In the genomic region with DNA sequence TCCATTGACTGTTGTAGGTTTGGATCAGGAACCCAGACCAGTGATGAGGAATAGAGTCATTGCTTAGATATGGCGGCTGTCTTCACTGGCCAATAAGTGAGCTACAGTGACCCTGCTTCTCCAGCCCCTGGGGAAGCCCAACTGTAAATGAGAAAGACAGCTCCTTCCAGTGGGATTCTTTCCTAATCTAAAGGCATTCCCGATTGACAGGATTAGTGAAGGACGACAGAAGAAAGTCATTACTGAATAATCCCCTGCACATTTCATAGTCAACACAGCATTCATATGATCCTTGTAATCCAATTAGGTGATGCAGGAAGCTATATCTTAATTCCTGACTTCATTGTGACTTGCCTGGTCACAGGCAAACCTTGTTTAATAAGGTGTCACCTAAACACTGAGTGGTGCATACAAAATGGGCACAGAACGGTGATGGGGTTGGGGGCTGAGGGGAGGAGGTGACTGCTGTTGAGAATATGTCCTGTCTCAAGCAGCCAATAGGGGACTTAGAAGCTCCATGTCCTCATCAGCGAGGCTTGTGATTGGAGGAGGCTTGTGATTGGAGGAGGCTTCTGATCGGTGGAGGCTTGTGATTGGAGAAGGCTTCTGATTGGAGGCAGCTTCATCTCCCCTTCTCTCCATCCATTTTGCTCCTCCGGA, we compare ENCODE assay signal across 2 cellular contexts.
TF ChIP-seq lines count a peak whose summit lies in the region.

No MANE protein-coding gene starts in this region.

TF ChIP-seq in SK-N-SH treated with all-trans-retinoic acid at 6 μM for 48 hours, 23 proteins besides CTCF, POLR2A, EP300 and RAD21 (continues in another document):
- TF ChIP-seq, protein P1, sequence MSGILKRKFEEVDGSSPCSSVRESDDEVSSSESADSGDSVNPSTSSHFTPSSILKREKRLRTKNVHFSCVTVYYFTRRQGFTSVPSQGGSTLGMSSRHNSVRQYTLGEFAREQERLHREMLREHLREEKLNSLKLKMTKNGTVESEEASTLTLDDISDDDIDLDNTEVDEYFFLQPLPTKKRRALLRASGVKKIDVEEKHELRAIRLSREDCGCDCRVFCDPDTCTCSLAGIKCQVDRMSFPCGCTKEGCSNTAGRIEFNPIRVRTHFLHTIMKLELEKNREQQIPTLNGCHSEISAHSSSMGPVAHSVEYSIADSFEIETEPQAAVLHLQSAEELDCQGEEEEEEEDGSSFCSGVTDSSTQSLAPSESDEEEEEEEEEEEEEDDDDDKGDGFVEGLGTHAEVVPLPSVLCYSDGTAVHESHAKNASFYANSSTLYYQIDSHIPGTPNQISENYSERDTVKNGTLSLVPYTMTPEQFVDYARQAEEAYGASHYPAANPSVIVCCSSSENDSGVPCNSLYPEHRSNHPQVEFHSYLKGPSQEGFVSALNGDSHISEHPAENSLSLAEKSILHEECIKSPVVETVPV (CRISPR knock-in tag; IDR thresholded peaks at IDR 0.05): no peak
- no peak for TF ChIP-seq ZFP30 (CRISPR knock-in tag; IDR thresholded peaks at IDR 0.05)
- no peak for TF ChIP-seq ZFP3 (CRISPR knock-in tag; IDR thresholded peaks at IDR 0.05)
- TF ChIP-seq BACH2 (CRISPR knock-in tag; IDR thresholded peaks at IDR 0.05; ENCODE audit: borderline replicate concordance): no peak
- TF ChIP-seq RARB (CRISPR knock-in tag; IDR thresholded peaks at IDR 0.05): no peak
- TF ChIP-seq ISL1 (CRISPR knock-in tag; IDR thresholded peaks at IDR 0.05): no peak
- TF ChIP-seq ESRRG (CRISPR knock-in tag; IDR thresholded peaks at IDR 0.05): no peak
- TF ChIP-seq ARNTL (CRISPR knock-in tag; IDR thresholded peaks at IDR 0.05; ENCODE audit: borderline replicate concordance, low read depth): no peak
- TF ChIP-seq PPARA (CRISPR knock-in tag; IDR thresholded peaks at IDR 0.05; ENCODE audit: borderline replicate concordance): no peak
- TF ChIP-seq OSR1 (CRISPR knock-in tag; IDR thresholded peaks at IDR 0.05): no peak
- TF ChIP-seq, protein P2, sequence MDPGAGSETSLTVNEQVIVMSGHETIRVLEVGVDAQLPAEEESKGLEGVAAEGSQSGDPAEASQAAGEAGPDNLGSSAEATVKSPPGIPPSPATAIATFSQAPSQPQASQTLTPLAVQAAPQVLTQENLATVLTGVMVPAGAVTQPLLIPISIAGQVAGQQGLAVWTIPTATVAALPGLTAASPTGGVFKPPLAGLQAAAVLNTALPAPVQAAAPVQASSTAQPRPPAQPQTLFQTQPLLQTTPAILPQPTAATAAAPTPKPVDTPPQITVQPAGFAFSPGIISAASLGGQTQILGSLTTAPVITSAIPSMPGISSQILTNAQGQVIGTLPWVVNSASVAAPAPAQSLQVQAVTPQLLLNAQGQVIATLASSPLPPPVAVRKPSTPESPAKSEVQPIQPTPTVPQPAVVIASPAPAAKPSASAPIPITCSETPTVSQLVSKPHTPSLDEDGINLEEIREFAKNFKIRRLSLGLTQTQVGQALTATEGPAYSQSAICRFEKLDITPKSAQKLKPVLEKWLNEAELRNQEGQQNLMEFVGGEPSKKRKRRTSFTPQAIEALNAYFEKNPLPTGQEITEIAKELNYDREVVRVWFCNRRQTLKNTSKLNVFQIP (CRISPR knock-in tag; IDR thresholded peaks at IDR 0.05; ENCODE audit: borderline replicate concordance, low read depth): no peak
- no peak for TF ChIP-seq CSDC2 (CRISPR knock-in tag; IDR thresholded peaks at IDR 0.05)
- TF ChIP-seq SNAI2 (CRISPR knock-in tag; IDR thresholded peaks at IDR 0.05): no peak
- TF ChIP-seq ZNF8 (CRISPR knock-in tag; IDR thresholded peaks at IDR 0.05): no peak
- TF ChIP-seq TCF4 (CRISPR knock-in tag; IDR thresholded peaks at IDR 0.05; ENCODE audit: borderline replicate concordance): no peak
- TF ChIP-seq, protein P3, sequence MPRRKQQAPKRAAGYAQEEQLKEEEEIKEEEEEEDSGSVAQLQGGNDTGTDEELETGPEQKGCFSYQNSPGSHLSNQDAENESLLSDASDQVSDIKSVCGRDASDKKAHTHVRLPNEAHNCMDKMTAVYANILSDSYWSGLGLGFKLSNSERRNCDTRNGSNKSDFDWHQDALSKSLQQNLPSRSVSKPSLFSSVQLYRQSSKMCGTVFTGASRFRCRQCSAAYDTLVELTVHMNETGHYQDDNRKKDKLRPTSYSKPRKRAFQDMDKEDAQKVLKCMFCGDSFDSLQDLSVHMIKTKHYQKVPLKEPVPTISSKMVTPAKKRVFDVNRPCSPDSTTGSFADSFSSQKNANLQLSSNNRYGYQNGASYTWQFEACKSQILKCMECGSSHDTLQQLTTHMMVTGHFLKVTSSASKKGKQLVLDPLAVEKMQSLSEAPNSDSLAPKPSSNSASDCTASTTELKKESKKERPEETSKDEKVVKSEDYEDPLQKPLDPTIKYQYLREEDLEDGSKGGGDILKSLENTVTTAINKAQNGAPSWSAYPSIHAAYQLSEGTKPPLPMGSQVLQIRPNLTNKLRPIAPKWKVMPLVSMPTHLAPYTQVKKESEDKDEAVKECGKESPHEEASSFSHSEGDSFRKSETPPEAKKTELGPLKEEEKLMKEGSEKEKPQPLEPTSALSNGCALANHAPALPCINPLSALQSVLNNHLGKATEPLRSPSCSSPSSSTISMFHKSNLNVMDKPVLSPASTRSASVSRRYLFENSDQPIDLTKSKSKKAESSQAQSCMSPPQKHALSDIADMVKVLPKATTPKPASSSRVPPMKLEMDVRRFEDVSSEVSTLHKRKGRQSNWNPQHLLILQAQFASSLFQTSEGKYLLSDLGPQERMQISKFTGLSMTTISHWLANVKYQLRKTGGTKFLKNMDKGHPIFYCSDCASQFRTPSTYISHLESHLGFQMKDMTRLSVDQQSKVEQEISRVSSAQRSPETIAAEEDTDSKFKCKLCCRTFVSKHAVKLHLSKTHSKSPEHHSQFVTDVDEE (CRISPR knock-in tag; IDR thresholded peaks at IDR 0.05): no peak
- TF ChIP-seq, protein P4, sequence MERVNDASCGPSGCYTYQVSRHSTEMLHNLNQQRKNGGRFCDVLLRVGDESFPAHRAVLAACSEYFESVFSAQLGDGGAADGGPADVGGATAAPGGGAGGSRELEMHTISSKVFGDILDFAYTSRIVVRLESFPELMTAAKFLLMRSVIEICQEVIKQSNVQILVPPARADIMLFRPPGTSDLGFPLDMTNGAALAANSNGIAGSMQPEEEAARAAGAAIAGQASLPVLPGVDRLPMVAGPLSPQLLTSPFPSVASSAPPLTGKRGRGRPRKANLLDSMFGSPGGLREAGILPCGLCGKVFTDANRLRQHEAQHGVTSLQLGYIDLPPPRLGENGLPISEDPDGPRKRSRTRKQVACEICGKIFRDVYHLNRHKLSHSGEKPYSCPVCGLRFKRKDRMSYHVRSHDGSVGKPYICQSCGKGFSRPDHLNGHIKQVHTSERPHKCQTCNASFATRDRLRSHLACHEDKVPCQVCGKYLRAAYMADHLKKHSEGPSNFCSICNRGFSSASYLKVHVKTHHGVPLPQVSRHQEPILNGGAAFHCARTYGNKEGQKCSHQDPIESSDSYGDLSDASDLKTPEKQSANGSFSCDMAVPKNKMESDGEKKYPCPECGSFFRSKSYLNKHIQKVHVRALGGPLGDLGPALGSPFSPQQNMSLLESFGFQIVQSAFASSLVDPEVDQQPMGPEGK (CRISPR knock-in tag; IDR thresholded peaks at IDR 0.05; ENCODE audit: borderline replicate concordance): no peak
- TF ChIP-seq ZNF565 (CRISPR knock-in tag; conservative IDR thresholded peaks at IDR 0.05; ENCODE audit: low read depth): no peak

TF ChIP-seq in SK-N-SH, 30 proteins besides CTCF, POLR2A, EP300 and RAD21 (continued from another document):
- TF ChIP-seq, protein P5, sequence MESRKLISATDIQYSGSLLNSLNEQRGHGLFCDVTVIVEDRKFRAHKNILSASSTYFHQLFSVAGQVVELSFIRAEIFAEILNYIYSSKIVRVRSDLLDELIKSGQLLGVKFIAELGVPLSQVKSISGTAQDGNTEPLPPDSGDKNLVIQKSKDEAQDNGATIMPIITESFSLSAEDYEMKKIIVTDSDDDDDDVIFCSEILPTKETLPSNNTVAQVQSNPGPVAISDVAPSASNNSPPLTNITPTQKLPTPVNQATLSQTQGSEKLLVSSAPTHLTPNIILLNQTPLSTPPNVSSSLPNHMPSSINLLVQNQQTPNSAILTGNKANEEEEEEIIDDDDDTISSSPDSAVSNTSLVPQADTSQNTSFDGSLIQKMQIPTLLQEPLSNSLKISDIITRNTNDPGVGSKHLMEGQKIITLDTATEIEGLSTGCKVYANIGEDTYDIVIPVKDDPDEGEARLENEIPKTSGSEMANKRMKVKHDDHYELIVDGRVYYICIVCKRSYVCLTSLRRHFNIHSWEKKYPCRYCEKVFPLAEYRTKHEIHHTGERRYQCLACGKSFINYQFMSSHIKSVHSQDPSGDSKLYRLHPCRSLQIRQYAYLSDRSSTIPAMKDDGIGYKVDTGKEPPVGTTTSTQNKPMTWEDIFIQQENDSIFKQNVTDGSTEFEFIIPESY (IDR thresholded peaks at IDR 0.05; ENCODE audit: borderline replicate concordance, low read depth): no peak
- TF ChIP-seq MEF2A (IDR thresholded peaks at IDR 0.05; ENCODE audit: borderline replicate concordance, low read depth): no peak
- TF ChIP-seq FOXM1 (IDR thresholded peaks at IDR 0.05; ENCODE audit: low read depth): no peak
- no peak for TF ChIP-seq RCOR1 (IDR thresholded peaks at IDR 0.05; ENCODE audit: low read length)
- TF ChIP-seq SMC3 (IDR thresholded peaks at IDR 0.05; ENCODE audit: low read depth, low read length): no peak
- TF ChIP-seq MXI1 (IDR thresholded peaks at IDR 0.05; ENCODE audit: low read depth, low read length): no peak
- no peak for TF ChIP-seq TCF12 (IDR thresholded peaks at IDR 0.05)
- TF ChIP-seq TAF1 (IDR thresholded peaks at IDR 0.05; ENCODE audit: borderline replicate concordance, low read depth, low read length): no peak
- TF ChIP-seq, protein P6, sequence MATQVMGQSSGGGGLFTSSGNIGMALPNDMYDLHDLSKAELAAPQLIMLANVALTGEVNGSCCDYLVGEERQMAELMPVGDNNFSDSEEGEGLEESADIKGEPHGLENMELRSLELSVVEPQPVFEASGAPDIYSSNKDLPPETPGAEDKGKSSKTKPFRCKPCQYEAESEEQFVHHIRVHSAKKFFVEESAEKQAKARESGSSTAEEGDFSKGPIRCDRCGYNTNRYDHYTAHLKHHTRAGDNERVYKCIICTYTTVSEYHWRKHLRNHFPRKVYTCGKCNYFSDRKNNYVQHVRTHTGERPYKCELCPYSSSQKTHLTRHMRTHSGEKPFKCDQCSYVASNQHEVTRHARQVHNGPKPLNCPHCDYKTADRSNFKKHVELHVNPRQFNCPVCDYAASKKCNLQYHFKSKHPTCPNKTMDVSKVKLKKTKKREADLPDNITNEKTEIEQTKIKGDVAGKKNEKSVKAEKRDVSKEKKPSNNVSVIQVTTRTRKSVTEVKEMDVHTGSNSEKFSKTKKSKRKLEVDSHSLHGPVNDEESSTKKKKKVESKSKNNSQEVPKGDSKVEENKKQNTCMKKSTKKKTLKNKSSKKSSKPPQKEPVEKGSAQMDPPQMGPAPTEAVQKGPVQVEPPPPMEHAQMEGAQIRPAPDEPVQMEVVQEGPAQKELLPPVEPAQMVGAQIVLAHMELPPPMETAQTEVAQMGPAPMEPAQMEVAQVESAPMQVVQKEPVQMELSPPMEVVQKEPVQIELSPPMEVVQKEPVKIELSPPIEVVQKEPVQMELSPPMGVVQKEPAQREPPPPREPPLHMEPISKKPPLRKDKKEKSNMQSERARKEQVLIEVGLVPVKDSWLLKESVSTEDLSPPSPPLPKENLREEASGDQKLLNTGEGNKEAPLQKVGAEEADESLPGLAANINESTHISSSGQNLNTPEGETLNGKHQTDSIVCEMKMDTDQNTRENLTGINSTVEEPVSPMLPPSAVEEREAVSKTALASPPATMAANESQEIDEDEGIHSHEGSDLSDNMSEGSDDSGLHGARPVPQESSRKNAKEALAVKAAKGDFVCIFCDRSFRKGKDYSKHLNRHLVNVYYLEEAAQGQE (IDR thresholded peaks at IDR 0.05; ENCODE audit: low read depth, low read length): no peak
- no peak for TF ChIP-seq FOXJ3 (CRISPR knock-in tag; IDR thresholded peaks at IDR 0.05)
- TF ChIP-seq POLR2AphosphoS5 (IDR thresholded peaks at IDR 0.05; ENCODE audit: low read depth, low read length): no peak
- TF ChIP-seq FOSL2 (IDR thresholded peaks at IDR 0.05; ENCODE audit: borderline replicate concordance, low read depth): no peak
- no peak for TF ChIP-seq SIN3A (IDR thresholded peaks at IDR 0.05; ENCODE audit: borderline replicate concordance, low read depth, low read length)
- TF ChIP-seq YY1 (IDR thresholded peaks at IDR 0.05; ENCODE audit: low read depth): no peak
- no peak for TF ChIP-seq NRF1 (IDR thresholded peaks at IDR 0.05; ENCODE audit: low read depth, low read length)
- no peak for TF ChIP-seq EZH2phosphoT487 (IDR thresholded peaks at IDR 0.05; ENCODE audit: borderline replicate concordance, low read depth)
- TF ChIP-seq ELF1 (IDR thresholded peaks at IDR 0.05): no peak
